ENCODE assay signal across 24 cellular contexts in the genomic region with DNA sequence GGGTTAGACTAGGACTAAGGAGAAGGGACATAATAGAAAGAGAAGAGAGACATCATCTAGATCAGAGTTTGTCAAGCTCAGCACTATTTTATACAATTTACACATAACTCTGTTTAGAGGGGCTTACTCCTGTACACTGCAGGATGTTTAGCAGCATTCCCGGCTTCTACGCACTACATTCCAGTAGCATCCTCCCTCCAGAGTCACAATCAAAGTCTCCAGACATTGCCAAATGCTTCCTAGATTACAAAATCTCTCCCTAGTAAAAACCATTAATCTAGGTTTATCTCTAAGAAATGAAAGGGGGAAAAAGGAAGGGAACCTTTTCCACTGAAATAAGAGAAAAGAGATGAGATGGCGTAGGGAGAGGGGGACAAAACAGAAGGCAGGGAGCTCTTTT. TPM values are rescaled to one million over a fixed set of nuclear protein-coding genes. Genes with fewer than 3 reads are reported as not detected.
DNase-seq lines count a peak whose midpoint lies in the region; TF ChIP-seq lines count a peak whose summit lies in the region.
"Had no signal": no experiment of that assay in that cellular context is flagged by ENCODE, and none has a peak within 500 bp of the region (broad histone marks: within the 10 kb centered on the region; RNA-seq: fewer than 3 reads in every experiment).

No MANE protein-coding gene starts in this region.

- H3K4me3 ChIP-seq in HUES6 (ENCODE audit: low read depth, low read length) = peak overlapping the region; percentile 8; the same call in 1 of the 2 replicates
- peak overlapping the region; percentile 28; the same call in 1 of the 2 replicates for H3K4me3 ChIP-seq in WERI-Rb-1 (ENCODE audit: low read depth, low read length)
- H3K4me3 ChIP-seq in fibroblast of pulmonary artery (replicated peaks; ENCODE audit: low read depth, low read length) = no peak overlapping the region
- no peak overlapping the region for H3K4me3 ChIP-seq in esophagus squamous epithelium
- H3K4me3 ChIP-seq in breast epithelium = no peak overlapping the region

- peaks cover 7% of the 10 kb centered on the region for H3K36me3 Mint-ChIP-seq in neural crest cell (ENCODE audit: low read depth)

- intact Hi-C loops in esophagus squamous epithelium (cut with DNase I) (no loop called here), breast epithelium (cut with DNase I; ENCODE audit: low total_unique reads) (no loop called here)

- peak overlapping the region; percentile 73 for H3K4me3 Mint-ChIP-seq in neural crest cell
- H3K4me3 Mint-ChIP-seq: activated naive CD8-positive, alpha-beta T cell treated with anti-CD3 and anti-CD28 coated beads, Interleukin-2, amount 50 U/mL, for 24 hours had no signal

- TF ChIP-seq CTCF in WERI-Rb-1 (IDR thresholded peaks at IDR 0.05; ENCODE audit: low read depth, low read length) = no peak
- no peak for TF ChIP-seq CTCF in fibroblast of pulmonary artery (IDR thresholded peaks at IDR 0.05; ENCODE audit: low read length, missing control alignments)
- no peak for TF ChIP-seq CTCF in neural crest cell (conservative IDR thresholded peaks at IDR 0.05)
- no peak for TF ChIP-seq CTCF in esophagus squamous epithelium (IDR thresholded peaks at IDR 0.05)
- TF ChIP-seq CTCF in breast epithelium (IDR thresholded peaks at IDR 0.05) = no peak

- H3K9me3 ChIP-seq in HUES6 (ENCODE audit: control insufficient read depth, insufficient read depth, low read depth, low read length) = no peaks in the 10 kb centered on the region
- H3K9me3 ChIP-seq in WERI-Rb-1 (ENCODE audit: severe bottlenecking) = no peaks in the 10 kb centered on the region
- H3K9me3 ChIP-seq in esophagus squamous epithelium = no peaks in the 10 kb centered on the region
- H3K9me3 ChIP-seq in breast epithelium = no peaks in the 10 kb centered on the region

- TF ChIP-seq POLR2A in esophagus squamous epithelium (IDR thresholded peaks at IDR 0.05) = no peak
- no peak for TF ChIP-seq POLR2A in breast epithelium (IDR thresholded peaks at IDR 0.05)

- H3K4me1 ChIP-seq in HUES6 (ENCODE audit: control insufficient read depth, insufficient read depth, low read length) (peaks cover 29% of the 10 kb centered on the region), esophagus squamous epithelium (peaks cover under 1 to 41% (median 17%) of the 10 kb centered on the region in 3 donors), breast epithelium (peaks cover 0 to 9% of the 10 kb centered on the region in 2 donors)

- H3K27ac ChIP-seq in HUES6 (ENCODE audit: low read depth, low read length) (no peak overlapping the region), WERI-Rb-1 (peak overlapping the region; percentile 57), esophagus squamous epithelium (no peak overlapping the region), breast epithelium (no peak overlapping the region)
- H3K27ac ChIP-seq: epithelial cell of prostate had no signal

- H3K27ac Mint-ChIP-seq in neural crest cell (ENCODE audit: unreplicated experiment) = no peak overlapping the region
- H3K27ac Mint-ChIP-seq: activated naive CD8-positive, alpha-beta T cell treated with anti-CD3 and anti-CD28 coated beads, Interleukin-2, amount 50 U/mL, for 24 hours; T-cell had no signal

- no peak for DNase-seq in WERI-Rb-1
- DNase-seq in fibroblast of pulmonary artery (ENCODE audit: low read depth) = peak; percentile 66
- no peak for DNase-seq in neural crest cell (ENCODE audit: low read depth, low spot score)
- no peak for DNase-seq in esophagus squamous epithelium (lab: John Stamatoyannopoulos, UW)
- DNase-seq in foreskin melanocyte = no peak
- DNase-seq in breast epithelium (ENCODE audit: low spot score in 2 of 2) = no peak
- no peak for DNase-seq in nucleus accumbens (lab: John Stamatoyannopoulos, UW)
- DNase-seq: activated CD4-positive, alpha-beta T cell treated with anti-CD3 and anti-CD28 coated beads, Interleukin-2, amount 10 ng/mL, durations not matched to agents 24 days and 14 days; activated CD8-positive, alpha-beta memory T cell treated with anti-CD3 and anti-CD28 coated beads, Interleukin-2, amount 50 U/mL, for 4 hours; activated naive CD8-positive, alpha-beta T cell treated with anti-CD3 and anti-CD28 coated beads, Interleukin-2, amount 50 U/mL, for 24 hours; AML-193; dermis blood vessel endothelial cell; NCI-H2227 treated with DMSO at 0.1 percent for 48 hours; NCI-H774; occipital lobe; retina; SIG-M5; stimulated activated CD4-positive, alpha-beta T cell treated with anti-CD3 and anti-CD28 coated beads, Interleukin-15, amount 100 ng/mL, for 24 hours; substantia nigra; T-cell had no signal

- H3K9me3 Mint-ChIP-seq in neural crest cell = no peaks in the 10 kb centered on the region
- H3K9me3 Mint-ChIP-seq: activated CD4-positive, alpha-beta T cell treated with anti-CD3 and anti-CD28 coated beads, Interleukin-2, amount 10 ng/mL, durations not matched to agents 24 days and 14 days; activated naive CD8-positive, alpha-beta T cell treated with anti-CD3 and anti-CD28 coated beads, Interleukin-2, amount 50 U/mL, for 24 hours; T-cell had no signal

- peaks cover 49% of the 10 kb centered on the region for H3K4me1 Mint-ChIP-seq in neural crest cell

- H3K9ac ChIP-seq in HUES6 (ENCODE audit: low read length) = no peak overlapping the region

- WGBS in esophagus squamous epithelium, 2 donors = 80 to 84% methylated on average over 3 of the region's 3 CpGs

- no peaks in the 10 kb centered on the region for H3K27me3 ChIP-seq in HUES6 (ENCODE audit: control insufficient read depth, insufficient read depth, low read length)
- H3K27me3 ChIP-seq in WERI-Rb-1 (ENCODE audit: insufficient read depth, low read depth, severe bottlenecking) = no peaks in the 10 kb centered on the region
- no peaks in the 10 kb centered on the region for H3K27me3 ChIP-seq in esophagus squamous epithelium
- no peaks in the 10 kb centered on the region for H3K27me3 ChIP-seq in breast epithelium

- peaks cover 6% of the 10 kb centered on the region for H3K27me3 Mint-ChIP-seq in neural crest cell (ENCODE audit: low read depth)
- H3K27me3 Mint-ChIP-seq: activated CD4-positive, alpha-beta T cell treated with anti-CD3 and anti-CD28 coated beads, Interleukin-2, amount 10 ng/mL, durations not matched to agents 24 days and 14 days; T-cell had no signal

- H3K36me3 ChIP-seq in HUES6 (ENCODE audit: control insufficient read depth, insufficient read depth, low read length) (peaks cover 58% of the 10 kb centered on the region), WERI-Rb-1 (peaks cover 21% of the 10 kb centered on the region), esophagus squamous epithelium (peaks cover 0 to 5% (median 0%) of the 10 kb centered on the region in 3 donors), breast epithelium (no peaks in the 10 kb centered on the region)

RNA-seq across cellular contexts. Expression of gene USP28, which starts 4.0 kb away (rescaled TPM):
- total RNA-seq in neural crest cell (39.4 and 40.9 TPM in 2 replicates), esophagus squamous epithelium (10 to 100 TPM; 11.4 to 38.6 (median 16.0) TPM), breast epithelium (10 to 100 TPM; 15.5 to 38.5 (median 30.2) TPM)

RNA-seq across cellular contexts. Expression of gene HTR3B, which starts 33.3 kb away (rescaled TPM):
- total RNA-seq in neural crest cell (0.26 and 0.52 TPM in 2 replicates), esophagus squamous epithelium (under 1 TPM in 3 of 4 donors, not detected in 1; 0.15 to 0.64 (median 0.19) TPM), breast epithelium (not detected)
- total RNA-seq: activated CD4-positive, alpha-beta T cell treated with anti-CD3 and anti-CD28 coated beads, Interleukin-2, amount 10 ng/mL, durations not matched to agents 24 days and 14 days; dermis blood vessel endothelial cell; mononuclear cell; T-cell; urinary bladder had no signal

Comparison
In these comparisons a context has a peak if more than half of its experiments do, and no peak if none do; other contexts are left out.
1. H3K4me3 ChIP-seq: peak in HUES6 (single experiment) and WERI-Rb-1 (single experiment); none in fibroblast of pulmonary artery (single experiment), esophagus squamous epithelium (0 of 4) and breast epithelium (0 of 3).